ENCODE assay signal across 1 cellular context in genomic region chr10:98414932-98415709, GRCh38.
TF ChIP-seq lines count a peak whose summit lies in the region.

PYROXD2 (minus strand) TSS chr10:98415182; CDS start chr10:98415135, 47 bp downstream.

TF ChIP-seq in HepG2, 621 proteins besides CTCF, POLR2A, EP300 and RAD21 (continued from another document and continues in another):
- TF ChIP-seq MYPOP (CRISPR knock-in tag; IDR thresholded peaks at IDR 0.05) (0 out of 2 replicates have a peak, but pooled peaks have one; percentile 47), FOXC1 (CRISPR knock-in tag; IDR thresholded peaks at IDR 0.05; ENCODE audit: borderline replicate concordance) (peak; percentile 50; the same call in 1 of the 2 replicates), POGZ (CRISPR knock-in tag; IDR thresholded peaks at IDR 0.05) (peak; percentile 71), ZNF788 (CRISPR knock-in tag; IDR thresholded peaks at IDR 0.05; ENCODE audit: borderline replicate concordance) (peak; percentile 81; the same call in 1 of the 2 replicates), IRF2 (CRISPR knock-in tag; IDR thresholded peaks at IDR 0.05) (no peak), RFXANK (CRISPR knock-in tag; IDR thresholded peaks at IDR 0.05) (0 out of 2 replicates have a peak, but pooled peaks have one; percentile 62), NCOA5 (CRISPR knock-in tag; IDR thresholded peaks at IDR 0.05) (0 out of 2 replicates have a peak, but pooled peaks have one; percentile 29), ZNF746 (CRISPR knock-in tag; IDR thresholded peaks at IDR 0.05) (peak; percentile 88; the same call in 1 of the 2 replicates), SKIL (CRISPR knock-in tag; IDR thresholded peaks at IDR 0.05; ENCODE audit: borderline replicate concordance) (no peak; the same call in 1 of the 2 replicates), U2AF2 (IDR thresholded peaks at IDR 0.05; ENCODE audit: low read depth, low read length) (no peak), ELF3 (CRISPR knock-in tag; IDR thresholded peaks at IDR 0.05) (peak; percentile 89; the same call in 1 of the 2 replicates), ZBTB20 (CRISPR knock-in tag; IDR thresholded peaks at IDR 0.05; ENCODE audit: borderline replicate concordance, low read depth) (peak; percentile 77; the same call in 1 of the 2 replicates), HDAC2 (CRISPR knock-in tag; IDR thresholded peaks at IDR 0.05) (peak; percentile 37; the same call in 1 of the 2 replicates), GLI4 (CRISPR knock-in tag; IDR thresholded peaks at IDR 0.05; ENCODE audit: borderline replicate concordance) (peak; percentile 39; the same call in 1 of the 2 replicates), RARA (CRISPR knock-in tag; IDR thresholded peaks at IDR 0.05) (no peak; the same call in 1 of the 2 replicates), ZNF232 (CRISPR knock-in tag; IDR thresholded peaks at IDR 0.05; ENCODE audit: borderline replicate concordance) (peak; percentile 90), HOXD1 (CRISPR knock-in tag; IDR thresholded peaks at IDR 0.05) (peak; percentile 44; the same call in 1 of the 2 replicates), ZNF574 (CRISPR knock-in tag; IDR thresholded peaks at IDR 0.05) (peak; percentile 81), HOXA3 (CRISPR knock-in tag; IDR thresholded peaks at IDR 0.05) (peak; percentile 64), ZNF691 (CRISPR knock-in tag; IDR thresholded peaks at IDR 0.05; ENCODE audit: borderline replicate concordance, low read depth) (peak; percentile 64; the same call in 1 of the 2 replicates), SALL1 (CRISPR knock-in tag; IDR thresholded peaks at IDR 0.05) (peak; percentile 89), SP5 (CRISPR knock-in tag; IDR thresholded peaks at IDR 0.05; ENCODE audit: borderline replicate concordance, low read depth) (peak; percentile 95), ZFP41 (CRISPR knock-in tag; IDR thresholded peaks at IDR 0.05; ENCODE audit: borderline replicate concordance) (0 out of 2 replicates have a peak, but pooled peaks have one; percentile 53), HNRNPL (IDR thresholded peaks at IDR 0.05; ENCODE audit: low read depth, low read length) (0 out of 2 replicates have a peak, but pooled peaks have one; percentile 58), AFF4 (CRISPR knock-in tag; IDR thresholded peaks at IDR 0.05) (0 out of 2 replicates have a peak, but pooled peaks have one; percentile 44), RBFOX2 (IDR thresholded peaks at IDR 0.05; ENCODE audit: low read depth, low read length) (peak; percentile 70), TIGD3 (CRISPR knock-in tag; IDR thresholded peaks at IDR 0.05; ENCODE audit: borderline replicate concordance) (peak; percentile 93), MLX (CRISPR knock-in tag; IDR thresholded peaks at IDR 0.05) (no peak), MTA1 (CRISPR knock-in tag; IDR thresholded peaks at IDR 0.05; ENCODE audit: borderline replicate concordance) (0 out of 2 replicates have a peak, but pooled peaks have one; percentile 18), ZNF629 (CRISPR knock-in tag; conservative IDR thresholded peaks at IDR 0.05) (peak; percentile 81), SETDB1 (CRISPR knock-in tag; IDR thresholded peaks at IDR 0.05; ENCODE audit: borderline replicate concordance) (peak; percentile 85; the same call in 1 of the 2 replicates), DR1 (CRISPR knock-in tag; IDR thresholded peaks at IDR 0.05) (peak; percentile 90), ZNF44 (CRISPR knock-in tag; IDR thresholded peaks at IDR 0.05) (0 out of 2 replicates have a peak, but pooled peaks have one; percentile 50), ATF5 (CRISPR knock-in tag; IDR thresholded peaks at IDR 0.05; ENCODE audit: low read depth) (no peak), ZBTB37 (CRISPR knock-in tag; IDR thresholded peaks at IDR 0.05) (no peak), ZNF510 (CRISPR knock-in tag; IDR thresholded peaks at IDR 0.05; ENCODE audit: low read depth) (no peak), NFATC3 (CRISPR knock-in tag; IDR thresholded peaks at IDR 0.05) (0 out of 2 replicates have a peak, but pooled peaks have one; percentile 60), ZNF276 (CRISPR knock-in tag; IDR thresholded peaks at IDR 0.05; ENCODE audit: low read depth) (no peak), U2AF1 (optimal IDR thresholded peaks at IDR 0.05; ENCODE audit: low read depth, low read length) (peak; percentile 47), HMGXB4 (CRISPR knock-in tag; IDR thresholded peaks at IDR 0.05; ENCODE audit: borderline replicate concordance in 1 of 2, low read depth in 1 of 2) (peak in 1 of 2 experiments; percentile 67; a peak in 2 of 4 replicates), ZBTB38 (CRISPR knock-in tag; IDR thresholded peaks at IDR 0.05) (no peak; the same call in 1 of the 2 replicates), BRD4 (CRISPR knock-in tag; IDR thresholded peaks at IDR 0.05) (peak; percentile 90)
